10 cellular contexts compared by ENCODE assay signal in the genomic region with DNA sequence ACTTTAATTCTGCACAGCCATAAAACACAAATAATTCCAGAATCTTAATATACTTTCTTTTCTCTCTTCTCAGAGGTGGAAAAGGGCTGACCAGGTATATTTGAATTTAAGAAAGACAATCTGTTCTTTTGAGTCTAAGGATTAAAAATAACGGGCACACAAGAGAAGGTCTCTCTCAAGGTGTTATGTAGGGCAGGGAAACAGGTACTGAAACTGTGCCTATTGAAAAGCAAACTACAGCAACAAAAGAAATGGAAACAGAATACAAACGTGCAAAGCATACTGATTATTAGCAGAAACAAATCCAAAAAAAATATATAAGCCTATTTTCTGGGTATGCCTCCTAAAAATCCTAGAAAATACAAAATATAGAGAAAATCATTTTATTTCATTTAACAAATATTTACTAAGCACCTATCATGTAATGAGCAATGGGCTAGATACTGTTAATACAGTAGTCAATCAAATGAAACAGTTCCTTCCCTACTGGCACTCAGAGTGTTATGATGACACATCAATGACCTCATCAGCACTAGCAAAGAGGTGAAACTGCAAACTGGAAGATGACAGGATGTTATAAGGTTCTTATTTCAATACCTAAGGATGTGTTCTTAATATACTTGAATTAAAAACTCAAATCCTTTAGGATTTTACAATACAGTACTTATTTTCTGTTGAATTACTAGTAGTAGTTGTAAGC.
A peak's percentile ranks its signal among the peaks of the same experiment; 100 is the strongest.
DNase-seq lines count a peak whose midpoint lies in the region; ATAC-seq, FAIRE-seq and TF ChIP-seq lines count a peak whose summit lies in the region.
"Had no signal": no experiment of that assay in that cellular context is flagged by ENCODE, and none has a peak within 500 bp of the region (broad histone marks: within the 10 kb centered on the region; RNA-seq: fewer than 3 reads in every experiment).

No MANE protein-coding gene starts in this region.

- DNase-seq in GM12865 (ENCODE audit: low read depth) (peak; percentile 29), SW480 (ENCODE audit: low spot score) (peak; percentile 13), coronary artery (ENCODE audit: low spot score) (no peak), G401 (ENCODE audit: low spot score) (no peak), NCI-H1105 (lab: John Stamatoyannopoulos, UW) (no peak)
- no peak for DNase-seq in activated T-helper 1 cell treated with anti-CD3 and anti-CD28 coated beads, Interleukin-12 subunit alpha, Interleukin-12 subunit beta, Interleukin-2, Interleukin-4 antibody, amounts not matched to agents 30 ng/mL and 10 ng/mL and 1 ng/mL, durations not matched to agents 14 hours and 24 hours and 36 hours (ENCODE audit: low spot score)
- DNase-seq: naive thymus-derived CD8-positive, alpha-beta T cell had no signal

- no peak overlapping the region for H3K4me3 ChIP-seq in GM12865 (ENCODE audit: low read depth, low read length)
- no peak overlapping the region for H3K4me3 ChIP-seq in coronary artery

- no peaks in the 10 kb centered on the region for H3K27me3 Mint-ChIP-seq in activated T-helper 1 cell treated with anti-CD3 and anti-CD28 coated beads, Interleukin-12 subunit alpha, Interleukin-12 subunit beta, Interleukin-2, Interleukin-4 antibody, amounts not matched to agents 30 ng/mL and 10 ng/mL and 1 ng/mL, durations not matched to agents 14 hours and 24 hours and 36 hours (ENCODE audit: insufficient read depth)
- H3K27me3 Mint-ChIP-seq: naive thymus-derived CD8-positive, alpha-beta T cell had no signal

- peak; percentile 60 for ATAC-seq in HG02623 (IDR thresholded peaks at IDR 0.05; ENCODE audit: unreplicated experiment)
- ATAC-seq: naive thymus-derived CD8-positive, alpha-beta T cell had no signal

- peak; percentile 97 for FAIRE-seq in islet of Langerhans (lab: Jason Lieb, UNC)

- peaks cover 23% of the 10 kb centered on the region for H3K4me1 Mint-ChIP-seq in activated T-helper 1 cell treated with anti-CD3 and anti-CD28 coated beads, Interleukin-12 subunit alpha, Interleukin-12 subunit beta, Interleukin-2, Interleukin-4 antibody, amounts not matched to agents 30 ng/mL and 10 ng/mL and 1 ng/mL, durations not matched to agents 14 hours and 24 hours and 36 hours (ENCODE audit: low read depth)

- H3K36me3 Mint-ChIP-seq in activated T-helper 1 cell treated with anti-CD3 and anti-CD28 coated beads, Interleukin-12 subunit alpha, Interleukin-12 subunit beta, Interleukin-2, Interleukin-4 antibody, amounts not matched to agents 30 ng/mL and 10 ng/mL and 1 ng/mL, durations not matched to agents 14 hours and 24 hours and 36 hours (ENCODE audit: low read depth): peaks cover 12% of the 10 kb centered on the region

- H3K27ac ChIP-seq in coronary artery: no peak overlapping the region

- H3K9me3 Mint-ChIP-seq in activated T-helper 1 cell treated with anti-CD3 and anti-CD28 coated beads, Interleukin-12 subunit alpha, Interleukin-12 subunit beta, Interleukin-2, Interleukin-4 antibody, amounts not matched to agents 30 ng/mL and 10 ng/mL and 1 ng/mL, durations not matched to agents 14 hours and 24 hours and 36 hours: no peaks in the 10 kb centered on the region
- H3K9me3 Mint-ChIP-seq: naive thymus-derived CD8-positive, alpha-beta T cell; T-helper 1 cell treated with Interleukin-12 subunit alpha and Interleukin-12 subunit beta and Interleukin-4 antibody, amounts not matched to agents 30 μg/mL and 1 μg/mL, for 36 hours had no signal

- intact Hi-C loops in activated T-helper 1 cell treated with anti-CD3 and anti-CD28 coated beads, Interleukin-12 subunit alpha, Interleukin-12 subunit beta, Interleukin-2, Interleukin-4 antibody, amounts not matched to agents 30 ng/mL and 10 ng/mL and 1 ng/mL, durations not matched to agents 14 hours and 24 hours and 36 hours (cut with micrococcal nuclease): no loop called here

- H3K4me3 Mint-ChIP-seq in activated T-helper 1 cell treated with anti-CD3 and anti-CD28 coated beads, Interleukin-12 subunit alpha, Interleukin-12 subunit beta, Interleukin-2, Interleukin-4 antibody, amounts not matched to agents 30 ng/mL and 10 ng/mL and 1 ng/mL, durations not matched to agents 14 hours and 24 hours and 36 hours: no peak overlapping the region
- H3K4me3 Mint-ChIP-seq: naive thymus-derived CD8-positive, alpha-beta T cell; T-helper 1 cell treated with Interleukin-12 subunit alpha and Interleukin-12 subunit beta and Interleukin-4 antibody, amounts not matched to agents 30 μg/mL and 1 μg/mL, for 36 hours had no signal

- no peak overlapping the region for H3K27ac Mint-ChIP-seq in activated T-helper 1 cell treated with anti-CD3 and anti-CD28 coated beads, Interleukin-12 subunit alpha, Interleukin-12 subunit beta, Interleukin-2, Interleukin-4 antibody, amounts not matched to agents 30 ng/mL and 10 ng/mL and 1 ng/mL, durations not matched to agents 14 hours and 24 hours and 36 hours
- H3K27ac Mint-ChIP-seq: naive thymus-derived CD8-positive, alpha-beta T cell had no signal

- TF ChIP-seq CTCF in GM12865 (IDR thresholded peaks at IDR 0.05; ENCODE audit: insufficient read depth, low read depth, low read length, missing control alignments): no peak
- TF ChIP-seq CTCF in coronary artery (IDR thresholded peaks at IDR 0.05): no peak

- in situ Hi-C loops in G401 (cut with HindIII; ENCODE audit: low sequenced_read_pairs): no loop called here

Comparison
In these comparisons a context has a peak if more than half of its experiments do, and no peak if none do; other contexts are left out.
1. DNase-seq: peak in GM12865 (single experiment) and SW480 (single experiment); none in coronary artery (single experiment), activated T-helper 1 cell treated with anti-CD3 and anti-CD28 coated beads, Interleukin-12 subunit alpha, Interleukin-12 subunit beta, Interleukin-2, Interleukin-4 antibody, amounts not matched to agents 30 ng/mL and 10 ng/mL and 1 ng/mL, durations not matched to agents 14 hours and 24 hours and 36 hours (single experiment), G401 (single experiment) and NCI-H1105 (single experiment).